7 cellular contexts compared by ENCODE assay signal in genomic region chr18:74395006-74395405, GRCh38.
"Had no signal": no experiment of that assay in that cellular context is flagged by ENCODE, and none has a peak within 500 bp of the region (broad histone marks: within the 10 kb centered on the region; RNA-seq: fewer than 3 reads in every experiment).

No MANE protein-coding gene starts in this region.

- DNase-seq: GM23248, H9, HCEC 1CT, KG1 had no signal

- H3K27ac Mint-ChIP-seq: H9 had no signal

- H3K4me3 ChIP-seq: GM23248, K562 had no signal

- H3K27ac ChIP-seq: GM23248, HL-60 had no signal

- H3K9me3 Mint-ChIP-seq: H9 had no signal

- H3K4me3 Mint-ChIP-seq: H9 had no signal

- H2AFZ ChIP-seq: GM23248 had no signal

- ATAC-seq: HepG2, K562 had no signal

- H3K9ac ChIP-seq: GM23248 had no signal
